Comparison of ENCODE assay signal across 31 cellular contexts in genomic region chr20:20448891-20449290, GRCh38.
DNase-seq lines count a peak whose midpoint lies in the region; TF ChIP-seq lines count a peak whose summit lies in the region.
"Had no signal": no experiment of that assay in that cellular context is flagged by ENCODE, and none has a peak within 500 bp of the region (broad histone marks: within the 10 kb centered on the region; RNA-seq: fewer than 3 reads in every experiment).

No MANE protein-coding gene starts in this region.

- no peaks in the 10 kb centered on the region for H3K27me3 ChIP-seq in tibial nerve
- H3K27me3 ChIP-seq: cardiac muscle cell, testis had no signal

- DNase-seq in DMS53 (lab: John Stamatoyannopoulos, UW) (peak; percentile 41), DMS53 treated with DMSO at 0.1 percent for 48 hours (lab: John Stamatoyannopoulos, UW; ENCODE audit: unreplicated experiment) (no peak), NCI-H2081 (lab: John Stamatoyannopoulos, UW) (peak; percentile 48 to 82), NCI-H69 (lab: John Stamatoyannopoulos, UW) (peak; percentile 99), tibial nerve (ENCODE audit: low spot score in 2 of 2) (no peak), HFFc6 (no peak), OCI-M1 (lab: John Stamatoyannopoulos, UW) (no peak)
- DNase-seq: activated CD4-positive, alpha-beta T cell treated with anti-CD3 and anti-CD28 coated beads, Interleukin-2, amount 50 U/mL, for 1 hour; activated CD4-positive, CD25-positive, alpha-beta regulatory T cell; activated gamma-delta T cell; activated naive CD8-positive, alpha-beta T cell treated with anti-CD3 and anti-CD28 coated beads, Interleukin-2, amount 10 ng/mL, durations not matched to agents 7 days and 5 days; activated T-cell treated with anti-CD3 and anti-CD28 coated beads, Interleukin-2, amount 50 U/mL, for 24 hours; aorta; effector memory CD4-positive, alpha-beta T cell; hypothalamus; KG1; left colon; naive thymus-derived CD8-positive, alpha-beta T cell; NCI-H1436 treated with DMSO at 0.1 percent for 48 hours; NCI-H526 treated with DMSO at 0.1 percent for 48 hours; right cardiac atrium; stimulated activated CD4-positive, alpha-beta T cell treated with anti-CD3 and anti-CD28 coated beads, Interleukin-1b, Interleukin-23, amount 100 ng/mL, for 48 hours; stimulated activated naive CD8-positive, alpha-beta T cell treated with anti-CD3 and anti-CD28 coated beads, Interleukin-15, Interleukin-2, amounts not matched to agents 100 U/mL and 50 U/mL, for 24 hours; testis had no signal

- TF ChIP-seq CTCF in brain (conservative IDR thresholded peaks at IDR 0.05): no peak
- no peak for TF ChIP-seq CTCF in tibial nerve (IDR thresholded peaks at IDR 0.05)
- TF ChIP-seq CTCF in HFFc6 (IDR thresholded peaks at IDR 0.05): no peak

- H3K9me3 Mint-ChIP-seq in brain: no peaks in the 10 kb centered on the region
- H3K9me3 Mint-ChIP-seq in HFFc6: no peaks in the 10 kb centered on the region
- H3K9me3 Mint-ChIP-seq: activated naive CD8-positive, alpha-beta T cell treated with anti-CD3 and anti-CD28 coated beads, Interleukin-2, amount 10 ng/mL, durations not matched to agents 7 days and 5 days; activated T-cell treated with anti-CD3 and anti-CD28 coated beads, Interleukin-2, amount 50 U/mL, for 24 hours; naive thymus-derived CD8-positive, alpha-beta T cell had no signal

- no peak for TF ChIP-seq EP300 in tibial nerve (IDR thresholded peaks at IDR 0.05)

- peaks cover 0 to 34% (median 17%) of the 10 kb centered on the region in 4 donors for H3K4me1 ChIP-seq in tibial nerve
- H3K4me1 ChIP-seq: testis had no signal

- H3K4me3 Mint-ChIP-seq in brain (peak overlapping the region in 1 of 5 experiments; percentile 56), HFFc6 (no peak overlapping the region)
- H3K4me3 Mint-ChIP-seq: activated naive CD8-positive, alpha-beta T cell treated with anti-CD3 and anti-CD28 coated beads, Interleukin-2, amount 10 ng/mL, durations not matched to agents 7 days and 5 days; activated T-cell treated with anti-CD3 and anti-CD28 coated beads, Interleukin-2, amount 50 U/mL, for 24 hours; naive thymus-derived CD8-positive, alpha-beta T cell had no signal

- no peaks in the 10 kb centered on the region for H3K36me3 Mint-ChIP-seq in brain
- no peaks in the 10 kb centered on the region for H3K36me3 Mint-ChIP-seq in HFFc6 (ENCODE audit: low read depth)

- no peak for TF ChIP-seq POLR2A in tibial nerve (IDR thresholded peaks at IDR 0.05)

- peaks cover 78% of the 10 kb centered on the region for H3K4me1 Mint-ChIP-seq in brain
- H3K4me1 Mint-ChIP-seq in HFFc6 (ENCODE audit: low read depth): peaks cover 16% of the 10 kb centered on the region

- H3K4me3 ChIP-seq in tibial nerve: no peak overlapping the region
- H3K4me3 ChIP-seq: cardiac muscle cell, coronary artery, SK-N-MC, smooth muscle cell, testis had no signal

- H3K27ac Mint-ChIP-seq in brain (peak overlapping the region in 3 of 5 experiments; percentile 22 to 70 (median 68)), HFFc6 (no peak overlapping the region)
- H3K27ac Mint-ChIP-seq: activated naive CD8-positive, alpha-beta T cell treated with anti-CD3 and anti-CD28 coated beads, Interleukin-2, amount 10 ng/mL, durations not matched to agents 7 days and 5 days; activated T-cell treated with anti-CD3 and anti-CD28 coated beads, Interleukin-2, amount 50 U/mL, for 24 hours; naive thymus-derived CD8-positive, alpha-beta T cell had no signal

- 96 to 98% methylated on average over 6 of the region's 6 CpGs for WGBS in tibial nerve, 2 donors

- H3K9me3 ChIP-seq in tibial nerve: no peaks in the 10 kb centered on the region
- H3K9me3 ChIP-seq: testis had no signal

- no peak overlapping the region for H3K27ac ChIP-seq in tibial nerve
- H3K27ac ChIP-seq: 22Rv1, cardiac muscle cell, coronary artery, HL-60, SK-N-MC, testis had no signal

- no peaks in the 10 kb centered on the region for H3K36me3 ChIP-seq in tibial nerve
- H3K36me3 ChIP-seq: cardiac muscle cell had no signal

- no peaks in the 10 kb centered on the region for H3K27me3 Mint-ChIP-seq in brain
- peaks cover 6% of the 10 kb centered on the region for H3K27me3 Mint-ChIP-seq in HFFc6 (ENCODE audit: insufficient read depth)
- H3K27me3 Mint-ChIP-seq: activated naive CD8-positive, alpha-beta T cell treated with anti-CD3 and anti-CD28 coated beads, Interleukin-2, amount 10 ng/mL, durations not matched to agents 7 days and 5 days; activated T-cell treated with anti-CD3 and anti-CD28 coated beads, Interleukin-2, amount 50 U/mL, for 24 hours; naive thymus-derived CD8-positive, alpha-beta T cell had no signal

Comparison
In these comparisons a context has a peak if more than half of its experiments do, and no peak if none do; other contexts are left out.
1. DNase-seq: peak in DMS53 (single experiment), NCI-H2081 (2 of 2) and NCI-H69 (single experiment); none in DMS53 treated with DMSO at 0.1 percent for 48 hours (single experiment), tibial nerve (0 of 2), HFFc6 (single experiment) and OCI-M1 (single experiment).